Comparison of ENCODE assay signal across 8 cellular contexts in genomic region chr6:130018292-130018829, GRCh38. TPM values are rescaled to one million over a fixed set of nuclear protein-coding genes. Genes with fewer than 3 reads are reported as not detected.
DNase-seq lines count a peak whose midpoint lies in the region; ATAC-seq, FAIRE-seq and TF ChIP-seq lines count a peak whose summit lies in the region.

Gene L3MBTL3, plus strand, starts transcription at chr6:130018581. Its CDS starts 24,119 bp downstream, at chr6:130042700.

- no peaks in the 10 kb centered on the region for H3K27me3 ChIP-seq in fibroblast of lung (ENCODE audit: control insufficient read depth, insufficient read depth, low read length)

- peak within 1 kb of the TSS; percentile 49 for H3K27ac ChIP-seq in fibroblast of lung (ENCODE audit: insufficient read depth, low read length)

- peaks cover 34% of the 10 kb centered on the region for H3K27me3 Mint-ChIP-seq in activated T-helper 1 cell treated with anti-CD3 and anti-CD28 coated beads, Interleukin-12 subunit alpha, Interleukin-12 subunit beta, Interleukin-2, Interleukin-4 antibody, amounts not matched to agents 30 ng/mL and 10 ng/mL and 1 ng/mL, durations not matched to agents 14 hours and 24 hours and 36 hours (ENCODE audit: insufficient read depth)
- H3K27me3 Mint-ChIP-seq in naive B cell = no peaks in the 10 kb centered on the region

- TF ChIP-seq CTCF in fibroblast of lung (conservative IDR thresholded peaks at IDR 0.05 in 1 of 2, IDR thresholded peaks at IDR 0.05 in 1 of 2; ENCODE audit: low read depth in 1 of 2, low read length in 2 of 2) = no peak

- in situ Hi-C loops in Caki2 (cut with HindIII; ENCODE audit: low pct_unique_long_range_greater_than_20kb, low sequenced_read_pairs) = no loop called here

- no peaks in the 10 kb centered on the region for H3K9me3 Mint-ChIP-seq in activated T-helper 1 cell treated with anti-CD3 and anti-CD28 coated beads, Interleukin-12 subunit alpha, Interleukin-12 subunit beta, Interleukin-2, Interleukin-4 antibody, amounts not matched to agents 30 ng/mL and 10 ng/mL and 1 ng/mL, durations not matched to agents 14 hours and 24 hours and 36 hours
- no peaks in the 10 kb centered on the region for H3K9me3 Mint-ChIP-seq in naive B cell

- no peaks in the 10 kb centered on the region for H3K9me3 ChIP-seq in fibroblast of lung (ENCODE audit: control insufficient read depth, insufficient read depth, low read depth, low read length)

- FAIRE-seq in RCC 7860 (lab: Jason Lieb, UNC) = no peak

- H3K4me1 ChIP-seq in fibroblast of lung (ENCODE audit: control insufficient read depth, extremely low read depth, insufficient read depth, low read length) = peaks cover 2% of the 10 kb centered on the region

- H3K36me3 ChIP-seq in fibroblast of lung (ENCODE audit: control insufficient read depth, insufficient read depth, low read length) = no peaks in the 10 kb centered on the region

- no peaks in the 10 kb centered on the region for H4K20me1 ChIP-seq in fibroblast of lung (ENCODE audit: control insufficient read depth, extremely low read depth, insufficient read depth, low read length)

- H3K4me2 ChIP-seq in fibroblast of lung (ENCODE audit: extremely low read depth, insufficient read depth, low read length) = peak within 1 kb of the TSS; percentile 95

- peak within 1 kb of the TSS; percentile 68 for H3K9ac ChIP-seq in fibroblast of lung (ENCODE audit: insufficient read depth, low read length)

- peak within 1 kb of the TSS; percentile 88 to 98 (median 93) for H3K4me3 ChIP-seq in fibroblast of lung (replicated peaks in 1 of 4; ENCODE audit: control extremely low read depth in 1 of 4, insufficient read depth in 1 of 4, low read depth in 3 of 4, low read length in 4 of 4)

- no peaks in the 10 kb centered on the region for H3K79me2 ChIP-seq in fibroblast of lung (ENCODE audit: control insufficient read depth, insufficient read depth, low read length)

- ATAC-seq in GM21528 (IDR thresholded peaks at IDR 0.05; ENCODE audit: low FRiP score, unreplicated experiment) (peak; percentile 71), naive B cell (ENCODE audit: low read depth in 2 of 2) (peak; percentile 69 to 73)

- H2AFZ ChIP-seq in fibroblast of lung (ENCODE audit: low read length) = peak within 1 kb of the TSS; percentile 93

- H3K36me3 Mint-ChIP-seq in activated T-helper 1 cell treated with anti-CD3 and anti-CD28 coated beads, Interleukin-12 subunit alpha, Interleukin-12 subunit beta, Interleukin-2, Interleukin-4 antibody, amounts not matched to agents 30 ng/mL and 10 ng/mL and 1 ng/mL, durations not matched to agents 14 hours and 24 hours and 36 hours (ENCODE audit: low read depth) = peaks cover 11% of the 10 kb centered on the region
- H3K36me3 Mint-ChIP-seq in naive B cell = peaks cover 0 to 11% of the 10 kb centered on the region in 2 donors

- H3K4me3 Mint-ChIP-seq in activated T-helper 1 cell treated with anti-CD3 and anti-CD28 coated beads, Interleukin-12 subunit alpha, Interleukin-12 subunit beta, Interleukin-2, Interleukin-4 antibody, amounts not matched to agents 30 ng/mL and 10 ng/mL and 1 ng/mL, durations not matched to agents 14 hours and 24 hours and 36 hours = peak within 1 kb of the TSS; percentile 100
- peak within 1 kb of the TSS; percentile 88 to 100 (median 100) for H3K4me3 Mint-ChIP-seq in naive B cell

- H3K4me1 Mint-ChIP-seq in activated T-helper 1 cell treated with anti-CD3 and anti-CD28 coated beads, Interleukin-12 subunit alpha, Interleukin-12 subunit beta, Interleukin-2, Interleukin-4 antibody, amounts not matched to agents 30 ng/mL and 10 ng/mL and 1 ng/mL, durations not matched to agents 14 hours and 24 hours and 36 hours (ENCODE audit: low read depth) = peaks cover 30% of the 10 kb centered on the region
- H3K4me1 Mint-ChIP-seq in naive B cell = peaks cover 8 to 15% (median 9%) of the 10 kb centered on the region in 3 donors

- DNase-seq in Caki2 (ENCODE audit: low read depth) = peak; percentile 76
- DNase-seq in HuH-7.5 (ENCODE audit: low spot score) = peak; percentile 87
- peak; percentile 20 for DNase-seq in RCC 7860 (ENCODE audit: low spot score)
- peak; percentile 82 for DNase-seq in activated T-helper 1 cell treated with anti-CD3 and anti-CD28 coated beads, Interleukin-12 subunit alpha, Interleukin-12 subunit beta, Interleukin-2, Interleukin-4 antibody, amounts not matched to agents 30 ng/mL and 10 ng/mL and 1 ng/mL, durations not matched to agents 14 hours and 24 hours and 36 hours (ENCODE audit: low spot score)
- peak; percentile 82 to 84 for DNase-seq in fibroblast of lung (ENCODE audit: low read depth in 2 of 2)
- peak; percentile 83 for DNase-seq in naive B cell
- peak; percentile 85 to 86 for DNase-seq in stimulated activated CD8-positive, alpha-beta memory T cell treated with anti-CD3 and anti-CD28 coated beads, Interleukin-7, amount 100 ng/mL, for 4 hours (ENCODE audit: low read depth in 2 of 2)

- H3K27ac Mint-ChIP-seq in activated T-helper 1 cell treated with anti-CD3 and anti-CD28 coated beads, Interleukin-12 subunit alpha, Interleukin-12 subunit beta, Interleukin-2, Interleukin-4 antibody, amounts not matched to agents 30 ng/mL and 10 ng/mL and 1 ng/mL, durations not matched to agents 14 hours and 24 hours and 36 hours = peak within 1 kb of the TSS; percentile 98
- peak within 1 kb of the TSS; percentile 84 to 100 (median 94) for H3K27ac Mint-ChIP-seq in naive B cell

- intact Hi-C loops in activated T-helper 1 cell treated with anti-CD3 and anti-CD28 coated beads, Interleukin-12 subunit alpha, Interleukin-12 subunit beta, Interleukin-2, Interleukin-4 antibody, amounts not matched to agents 30 ng/mL and 10 ng/mL and 1 ng/mL, durations not matched to agents 14 hours and 24 hours and 36 hours (cut with micrococcal nuclease) = loop anchor here (1.0 to 5.0 kb wide), 6 partner anchors 9 to 1362 kb away; no protein-coding TSS in a partner anchor

RNA-seq across cellular contexts. Expression of gene L3MBTL3, which starts in this region (rescaled TPM):
- total RNA-seq in Caki2 (2014; rRNA removed; shearing (Covaris generic); ENCODE audit: low replicate concordance) = 3.2 and 45.3 TPM in 2 replicates
- 5.2 and 7.4 TPM in 2 replicates for total RNA-seq in activated T-helper 1 cell treated with anti-CD3 and anti-CD28 coated beads, Interleukin-12 subunit alpha, Interleukin-12 subunit beta, Interleukin-2, Interleukin-4 antibody, amounts not matched to agents 30 ng/mL and 10 ng/mL and 1 ng/mL, durations not matched to agents 14 hours and 24 hours and 36 hours
- 5.6 and 6.4 TPM in 2 replicates for total RNA-seq in fibroblast of lung
- polyA plus RNA-seq in fibroblast of lung = 3.6 and 6.7 TPM in 2 replicates
- 3.2 and 6.9 TPM in 2 replicates for polyA plus RNA-seq in fibroblast of lung (2012)
- 3.4 and 9.7 TPM in 2 replicates for polyA minus RNA-seq in fibroblast of lung (ENCODE audit: low replicate concordance)
- 10 to 100 TPM; 11.0 to 21.8 (median 16.6) TPM for polyA plus RNA-seq in naive B cell (ENCODE audit: low read depth in 6 of 6)

Comparison
In these comparisons a context has a peak if more than half of its experiments do, and no peak if none do; other contexts are left out.
1. Peak in every context shown above with its lines: DNase-seq, ATAC-seq, H3K4me3 ChIP-seq and H3K27ac ChIP-seq.
2. DNase-seq: peak in every context shown above with its lines; median percentile 87 in HuH-7.5; 86 in stimulated activated CD8-positive, alpha-beta memory T cell treated with anti-CD3 and anti-CD28 coated beads, Interleukin-7, amount 100 ng/mL, for 4 hours; 83 in fibroblast of lung; 83 in naive B cell; 82 in activated T-helper 1 cell treated with anti-CD3 and anti-CD28 coated beads, Interleukin-12 subunit alpha, Interleukin-12 subunit beta, Interleukin-2, Interleukin-4 antibody, amounts not matched to agents 30 ng/mL and 10 ng/mL and 1 ng/mL, durations not matched to agents 14 hours and 24 hours and 36 hours; 76 in Caki2; 20 in RCC 7860.